In genomic region chr1:212091438-212092121, GRCh38 we compare ENCODE assay signal across 9 cellular contexts.
"Had no signal": no experiment of that assay in that cellular context is flagged by ENCODE, and none has a peak within 500 bp of the region (broad histone marks: within the 10 kb centered on the region; RNA-seq: fewer than 3 reads in every experiment).

No MANE protein-coding gene starts in this region.

- H2AFZ ChIP-seq: GM23248 had no signal

- DNase-seq: GM23248, GOT3, H9, HCEC 1CT, HFFc6, Karpas-422, KBM-7 had no signal

- H3K9ac ChIP-seq: GM23248, KMS-11 had no signal

- H3K4me2 ChIP-seq: KMS-11 had no signal

- H3K4me3 ChIP-seq: GM23248 had no signal

- FAIRE-seq: HepG2 had no signal

- ATAC-seq: HepG2 had no signal

- H3K27ac ChIP-seq: GM23248, KMS-11 had no signal
